25 cellular contexts compared by ENCODE assay signal in the genomic region with DNA sequence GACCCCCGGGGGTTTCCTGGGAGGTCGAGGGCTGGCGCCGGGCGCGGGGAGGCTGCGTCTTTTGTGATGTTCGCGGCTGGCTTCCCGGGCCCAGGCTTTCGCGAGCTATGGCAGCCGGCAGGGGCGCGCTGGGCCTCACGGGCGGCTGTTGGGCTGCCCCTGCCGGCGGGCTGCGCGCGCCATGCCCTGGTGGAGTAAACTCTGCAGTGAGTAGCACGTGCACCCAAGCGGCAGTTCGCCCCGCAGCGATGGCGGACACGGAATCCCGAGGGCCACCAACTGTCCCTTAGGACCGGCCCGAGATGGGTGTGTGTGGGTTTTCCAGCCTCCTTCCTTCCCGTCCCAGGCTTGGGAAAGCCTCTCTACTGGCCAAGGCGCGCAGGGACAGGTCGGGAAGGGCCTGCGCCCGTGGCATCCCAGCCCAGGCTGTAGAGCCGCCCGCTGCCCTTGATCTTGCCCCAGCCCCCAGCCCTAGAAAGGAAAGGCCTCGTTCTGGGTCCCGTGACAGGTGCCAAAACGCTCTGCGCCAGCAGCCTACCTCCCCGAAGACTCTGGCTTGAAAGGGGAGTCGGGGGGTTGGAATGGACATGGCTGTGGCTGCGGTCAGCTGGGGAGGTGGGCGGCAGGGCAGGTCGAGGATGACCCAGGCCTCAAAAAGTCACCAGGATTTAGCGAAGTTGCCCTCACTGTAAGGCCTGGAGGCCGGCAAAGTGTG. TPM values are rescaled to one million over a fixed set of nuclear protein-coding genes. Genes with fewer than 3 reads are reported as not detected.
DNase-seq lines count a peak whose midpoint lies in the region; ATAC-seq, FAIRE-seq and TF ChIP-seq lines count a peak whose summit lies in the region.
"Had no signal": no experiment of that assay in that cellular context is flagged by ENCODE, and none has a peak within 500 bp of the region (broad histone marks: within the 10 kb centered on the region; RNA-seq: fewer than 3 reads in every experiment).

No MANE protein-coding gene starts in this region.

- H3K36me3 ChIP-seq in H7 (replicated peaks; ENCODE audit: control insufficient read depth, insufficient read depth, low read length) (no peaks in the 10 kb centered on the region), H1 (ENCODE audit: control insufficient read depth in 2 of 4, insufficient read depth in 4 of 4, low read length in 3 of 4) (no peaks in the 10 kb centered on the region), upper lobe of right lung (no peaks in the 10 kb centered on the region)
- H3K36me3 ChIP-seq: SJSA1 had no signal

- intact Hi-C loops in upper lobe of right lung (cut with DNase I): no loop called here

- no peak overlapping the region for H2BK20ac ChIP-seq in H1 (ENCODE audit: low read length)

- H3K27me3 Mint-ChIP-seq in nephron progenitor cell (ENCODE audit: low read depth, poor library complexity): no peaks in the 10 kb centered on the region

- H2BK12ac ChIP-seq in H1 (ENCODE audit: low read depth, low read length): no peak overlapping the region

- DNase-seq in H7: peak; percentile 53
- DNase-seq in H1 (ENCODE audit: low read depth in 1 of 2, low spot score in 2 of 2): peak in 1 of 2 experiments; percentile 43
- DNase-seq in nephron progenitor cell: no peak
- no peak for DNase-seq in upper lobe of right lung
- no peak for DNase-seq in HT-29 (ENCODE audit: low spot score)
- no peak for DNase-seq in NCI-H2227 treated with DMSO at 0.1 percent for 48 hours (lab: John Stamatoyannopoulos, UW)
- DNase-seq: C1 segment of cervical spinal cord; CD4-positive, alpha-beta memory T cell; COR-L47; GM23248; HCEC 1CT; KBM-7; MV-4-11; NCI-H1105; NCI-H1436 treated with DMSO at 0.1 percent for 48 hours; NCI-H2029; NCI-H526 treated with DMSO at 0.1 percent for 48 hours; PC-9; Right ventricle myocardium superior; RPMI8226 had no signal

- no peaks in the 10 kb centered on the region; the same call in 1 of the 2 replicates for H3K23me2 ChIP-seq in H1 (ENCODE audit: low read depth, low read length)

- H3K9me3 ChIP-seq in H1 (ENCODE audit: insufficient read depth in 2 of 2, low read depth in 1 of 2, low read length in 1 of 2) (no peaks in the 10 kb centered on the region), upper lobe of right lung (no peaks in the 10 kb centered on the region)
- H3K9me3 ChIP-seq: A549, SJSA1 had no signal

- H2AK5ac ChIP-seq in H1 (ENCODE audit: low read depth, low read length): no peak overlapping the region

- no peak overlapping the region for H3K27ac ChIP-seq in H1 (ENCODE audit: low read depth, low read length)
- no peak overlapping the region for H3K27ac ChIP-seq in upper lobe of right lung
- H3K27ac ChIP-seq: A549, GM23248, PC-9, SJSA1 had no signal

- H3K4me3 ChIP-seq in H7 (ENCODE audit: insufficient read depth, low read depth, low read length) (no peak overlapping the region), H1 (ENCODE audit: extremely low read depth in 1 of 4, insufficient read depth in 2 of 4, low read depth in 3 of 4, low read length in 4 of 4) (no peak overlapping the region), upper lobe of right lung (no peak overlapping the region)
- H3K4me3 ChIP-seq: A549, GM12878, GM23248, PC-9, SJSA1 had no signal

- H2AFZ ChIP-seq in H1 (ENCODE audit: low read length): no peak overlapping the region
- H2AFZ ChIP-seq: GM23248, PC-9 had no signal

- H3K4me2 ChIP-seq in H1 (ENCODE audit: insufficient read depth in 1 of 2, low read depth in 2 of 2, low read length in 2 of 2): no peak overlapping the region
- H3K4me2 ChIP-seq: A549, PC-9 had no signal

- POLR2A ChIA-PET in H1 (lab: Charles Lee; ENCODE audit: partially characterized antibody): no interaction called here

- H3K9me3 Mint-ChIP-seq in nephron progenitor cell: no peaks in the 10 kb centered on the region
- H3K9me3 Mint-ChIP-seq: CD4-positive, alpha-beta memory T cell had no signal

- no peak for TF ChIP-seq POLR2A in H1 (IDR thresholded peaks at IDR 0.05; ENCODE audit: control extremely low read depth in 1 of 2, low read depth in 2 of 2, low read length in 2 of 2)

- no peak overlapping the region for H3K18ac ChIP-seq in H1 (ENCODE audit: extremely low read depth, low read length)

- no peak for TF ChIP-seq RAD21 in H1 (IDR thresholded peaks at IDR 0.05 in 1 of 2, conservative IDR thresholded peaks at IDR 0.05 in 1 of 2; ENCODE audit: low read depth in 2 of 2, low read length in 2 of 2)

- H3K9ac ChIP-seq in H1 (replicated peaks in 1 of 4; ENCODE audit: extremely low read depth in 1 of 4, low read depth in 3 of 4, low read length in 3 of 4): no peak overlapping the region
- H3K9ac ChIP-seq: GM23248 had no signal

- no peak overlapping the region for H3K4ac ChIP-seq in H1 (replicated peaks; ENCODE audit: insufficient read length, low read depth, low read length)

- TF ChIP-seq EP300 in H1 (IDR thresholded peaks at IDR 0.05; ENCODE audit: borderline replicate concordance in 1 of 2, low read depth in 2 of 2, low read length in 2 of 2): no peak

- no peak overlapping the region for H2BK15ac ChIP-seq in H1 (ENCODE audit: low read length)

- no peak overlapping the region for H3K23ac ChIP-seq in H1 (ENCODE audit: insufficient read length)

- no peak overlapping the region for H3K14ac ChIP-seq in H1 (ENCODE audit: insufficient read length)

- CTCF ChIA-PET in H1 (lab: Charles Lee; ENCODE audit: partially characterized antibody): interaction anchor here (0.6 to 1.8 kb wide), 3 partner anchors 7 to 160 kb away, joined by 4 to 6 read pairs (median 5); no protein-coding TSS in a partner anchor

- peak overlapping the region; percentile 25; the same call in 1 of the 2 replicates for H4K8ac ChIP-seq in H1 (ENCODE audit: extremely low read depth, insufficient read depth, low read length)

- no peaks in the 10 kb centered on the region for H4K20me1 ChIP-seq in H1 (replicated peaks in 1 of 2; ENCODE audit: control insufficient read depth in 1 of 2, insufficient read depth in 2 of 2, low read length in 2 of 2)

- no peaks in the 10 kb centered on the region; a peak in 1 of 4 replicates for H3K79me2 ChIP-seq in H1 (ENCODE audit: control insufficient read depth in 1 of 2, insufficient read depth in 2 of 2, low read length in 2 of 2)

- TF ChIP-seq CTCF in H1 (IDR thresholded peaks at IDR 0.05; ENCODE audit: control extremely low read depth in 1 of 3, insufficient read depth in 1 of 3, low read depth in 1 of 3, low read length in 3 of 3) (no peak), nephron progenitor cell (IDR thresholded peaks at IDR 0.05) (no peak), upper lobe of right lung (IDR thresholded peaks at IDR 0.05) (no peak)

- H4K91ac ChIP-seq in H1 (replicated peaks; ENCODE audit: insufficient read length, low read length): no peak overlapping the region

- WGBS in H1 (ENCODE audit: extremely low coverage in 1 of 2, insufficient coverage in 1 of 2, insufficient read length in 1 of 2, insufficient replicate concordance in 2 of 2, low coverage in 1 of 2, low lambda C conversion rate in 2 of 2, missing lambda C conversion rate in 1 of 2), 2 experiments: 96% methylated on average over 48 of the region's 51 CpGs; no CpG with 5 or more reads in 1 of the 2 experiments

- no peak for FAIRE-seq in H1 (lab: Jason Lieb, UNC)
- FAIRE-seq: A549, G401.6, GM12878 had no signal

- H2BK5ac ChIP-seq in H1 (ENCODE audit: low read depth, low read length): no peak overlapping the region

- H3K36me3 Mint-ChIP-seq in nephron progenitor cell (ENCODE audit: low read depth): peaks cover 63% of the 10 kb centered on the region
- H3K36me3 Mint-ChIP-seq: CD4-positive, alpha-beta memory T cell had no signal

- H3K4me1 ChIP-seq in H1 (replicated peaks in 1 of 4; ENCODE audit: control insufficient read depth in 3 of 4, insufficient read depth in 4 of 4, low read length in 3 of 4) (no peaks in the 10 kb centered on the region; a peak in 1 of 7 replicates), upper lobe of right lung (no peaks in the 10 kb centered on the region)
- H3K4me1 ChIP-seq: A549, SJSA1 had no signal

- no peak overlapping the region for H4K5ac ChIP-seq in H1 (ENCODE audit: insufficient read length, low read depth, low read length)

- ATAC-seq in upper lobe of right lung: peak; percentile 27
- ATAC-seq in HG03139 (IDR thresholded peaks at IDR 0.05; ENCODE audit: unreplicated experiment): no peak
- ATAC-seq: GM12878 had no signal

- H3K4me1 Mint-ChIP-seq in nephron progenitor cell: peaks cover 16% of the 10 kb centered on the region

- H3K4me3 Mint-ChIP-seq in nephron progenitor cell: no peak overlapping the region
- H3K4me3 Mint-ChIP-seq: CD4-positive, alpha-beta memory T cell had no signal

- peak overlapping the region; percentile 84 for H3K27ac Mint-ChIP-seq in nephron progenitor cell
- H3K27ac Mint-ChIP-seq: CD4-positive, alpha-beta memory T cell had no signal

- H2BK120ac ChIP-seq in H1 (replicated peaks; ENCODE audit: low read depth, low read length): no peak overlapping the region

- H3K27me3 ChIP-seq in H7 (ENCODE audit: control insufficient read depth, insufficient read depth, low read length) (no peaks in the 10 kb centered on the region), H1 (replicated peaks in 1 of 4; ENCODE audit: control insufficient read depth in 3 of 4, extremely low read depth in 1 of 4, insufficient read depth in 3 of 4, low read length in 3 of 4) (no peaks in the 10 kb centered on the region), upper lobe of right lung (no peaks in the 10 kb centered on the region)
- H3K27me3 ChIP-seq: SJSA1 had no signal

- H3K56ac ChIP-seq in H1 (replicated peaks; ENCODE audit: insufficient read length, low read depth, low read length): no peak overlapping the region

- no peaks in the 10 kb centered on the region; the same call in 1 of the 2 replicates for H3K79me1 ChIP-seq in H1 (ENCODE audit: low read depth, low read length)

TF ChIP-seq in H1, 55 proteins besides CTCF, POLR2A, EP300 and RAD21:
- TF ChIP-seq CREB1 (IDR thresholded peaks at IDR 0.05) (no peak), CHD2 (IDR thresholded peaks at IDR 0.05; ENCODE audit: low read length) (no peak), KDM4A (IDR thresholded peaks at IDR 0.05; ENCODE audit: low read depth, low read length, severe bottlenecking) (no peak), HDAC6 (IDR thresholded peaks at IDR 0.05; ENCODE audit: low read depth, low read length) (no peak)

RNA-seq across cellular contexts. Expression of a gene that starts 49.7 kb away (rescaled TPM):
- 13.8 and 15.5 TPM in 2 replicates for total RNA-seq in H7 (2014; rRNA removed; shearing (Covaris generic))
- total RNA-seq in H1 (2021; fragmentation: NEBNext Ultra II Directional; extraction: Animal tissue kit (Norgen Biotek cat#: 25700)): 23.4 and 23.7 TPM in 2 replicates
- 13.8 and 16.1 TPM in 2 replicates for polyA plus RNA-seq in H1 (2011; rRNA removed)
- polyA plus RNA-seq in H1 (2011; cell fraction: cytosol; rRNA removed): 15.9 TPM
- polyA plus RNA-seq in H1 (2011; cell fraction: nucleus; rRNA removed): 15.7 TPM
- polyA plus RNA-seq in H1 (2012, experiment 1 of 2): 12.0 to 16.0 TPM (median 14.0 TPM) in 4 replicates
- polyA plus RNA-seq in H1 (2012, experiment 2 of 2): 2.7 TPM
- polyA plus RNA-seq in H1 (2013, experiment 1 of 2): 15.5 TPM
- polyA plus RNA-seq in H1 (2013, experiment 2 of 2): 16.3 TPM
- polyA minus RNA-seq in H1 (2011; rRNA and poly(A)+ RNA removed): 35.7 and 37.1 TPM in 2 replicates
- polyA minus RNA-seq in H1 (2011; cell fraction: cytosol; rRNA and poly(A)+ RNA removed): 10.2 TPM
- polyA minus RNA-seq in H1 (2011; cell fraction: nucleus; rRNA and poly(A)+ RNA removed): 13.9 TPM
- 13.0 TPM for total RNA-seq in upper lobe of right lung
- total RNA-seq in HT-29 (2014; rRNA removed; shearing (Covaris generic)): 20.3 TPM in 2 replicates
